In genomic region chr14:71319646-71320045, GRCh38 we compare ENCODE assay signal across 8 cellular contexts. TPM values are rescaled to one million over a fixed set of nuclear protein-coding genes. Genes with fewer than 3 reads are reported as not detected.
DNase-seq lines count a peak whose midpoint lies in the region; ATAC-seq, FAIRE-seq and TF ChIP-seq lines count a peak whose summit lies in the region.

No MANE protein-coding gene starts in this region.

- TF ChIP-seq POLR2A in GM12892 (IDR thresholded peaks at IDR 0.05; ENCODE audit: low read depth, low read length) = no peak

- intact Hi-C loops in OCI-LY7 (cut with micrococcal nuclease; ENCODE audit: unreplicated experiment) = loop anchor here (1.0 to 10.0 kb wide), 5 partner anchors 180 to 535 kb away; partner anchors contain the start of gene PCNX1

- TF ChIP-seq CTCF in OCI-LY7 (conservative IDR thresholded peaks at IDR 0.05; ENCODE audit: low read length) = peak; percentile 37; the same call in 1 of the 2 replicates

- CTCF ChIA-PET in OCI-LY7 (lab: Charles Lee; ENCODE audit: unreplicated experiment) = no interaction called here

- TSS peak; percentile 73 for BruUV-seq in OCI-LY7 (replicated peaks; lab: Mats Ljungman, UMichigan)

- POLR2A ChIA-PET in OCI-LY7 (lab: Charles Lee) = interaction anchor here (0.6 to 1.5 kb wide), 3 partner anchors 119 to 235 kb away, joined by 3 to 4 read pairs (median 3); no protein-coding TSS in a partner anchor

- peak overlapping the region; percentile 92 for H3K4me3 ChIP-seq in OCI-LY7 (ENCODE audit: low read depth, low read length, poor library complexity, severe bottlenecking)
- peak overlapping the region; percentile 88 for H3K4me3 ChIP-seq in mononuclear cell (ENCODE audit: low read length)

- peak overlapping the region; percentile 88 for H2AFZ ChIP-seq in OCI-LY7 (ENCODE audit: low read length)

- H3K79me2 ChIP-seq in OCI-LY7 (ENCODE audit: insufficient read depth, low read depth, low read length) = peaks cover 36% of the 10 kb centered on the region

- no peaks in the 10 kb centered on the region for H3K27me3 ChIP-seq in mononuclear cell (ENCODE audit: insufficient read depth, low read length)

- peak overlapping the region; percentile 88 for H3K4me2 ChIP-seq in OCI-LY7 (ENCODE audit: low read length)

- no peaks in the 10 kb centered on the region for H3K36me3 ChIP-seq in OCI-LY7 (ENCODE audit: insufficient read depth, low read length)

- no peaks in the 10 kb centered on the region for H3K9me2 ChIP-seq in OCI-LY7 (ENCODE audit: insufficient read depth, low read length)

- no peak for FAIRE-seq in GM12892 (lab: Jason Lieb, UNC)

- DNase-seq in CD1c-positive myeloid dendritic cell (ENCODE audit: extremely low spot score) (peak; percentile 19), OCI-LY7 (ENCODE audit: low spot score) (peak; percentile 51), dermis blood vessel endothelial cell (peak; percentile 23), NCI-H2196 (lab: John Stamatoyannopoulos, UW; ENCODE audit: unreplicated experiment) (no peak), GM12892 (ENCODE audit: insufficient read length) (no peak), T1000 (lab: John Stamatoyannopoulos, UW) (no peak)

- no peak overlapping the region for H3K27ac ChIP-seq in OCI-LY7 (ENCODE audit: low read depth, low read length, poor library complexity, severe bottlenecking)

- ATAC-seq in GM21515 (IDR thresholded peaks at IDR 0.05; ENCODE audit: unreplicated experiment) = peak; percentile 0

- H3K9me3 ChIP-seq in OCI-LY7 (ENCODE audit: low read length) (no peaks in the 10 kb centered on the region), mononuclear cell (ENCODE audit: low read depth, low read length) (no peaks in the 10 kb centered on the region)

- H3K4me1 ChIP-seq in OCI-LY7 (ENCODE audit: insufficient read depth, low read length, poor library complexity, severe bottlenecking) (peaks cover 34% of the 10 kb centered on the region), mononuclear cell (ENCODE audit: insufficient read depth, low read length) (peaks cover 34% of the 10 kb centered on the region)

- 0 out of 2 replicates have a peak, but pooled peaks cover 5% of the 10 kb centered on the region for H4K20me1 ChIP-seq in OCI-LY7 (ENCODE audit: insufficient read depth, low read length)

RNA-seq across cellular contexts. Expression of gene SIPA1L1, which starts 0.6 kb away (rescaled TPM):
- 15.6 and 21.8 TPM in 2 replicates for total RNA-seq in OCI-LY7 (2014; rRNA removed; shearing (Covaris generic))
- 63.7 and 64.6 TPM in 2 replicates for total RNA-seq in OCI-LY7 (2022)
- total RNA-seq in dermis blood vessel endothelial cell = 9.8 and 11.7 TPM in 2 replicates
- total RNA-seq in mononuclear cell = 56.0 TPM
- polyA plus RNA-seq in GM12892 (2012; ENCODE audit: missing spikeins) = 33.5 TPM

Comparison
In these comparisons a context has a peak if more than half of its experiments do, and no peak if none do; other contexts are left out.
1. DNase-seq: peak in CD1c-positive myeloid dendritic cell (single experiment), OCI-LY7 (single experiment) and dermis blood vessel endothelial cell (single experiment); none in NCI-H2196 (single experiment), GM12892 (single experiment) and T1000 (single experiment).